9 cellular contexts compared by ENCODE assay signal in the genomic region with DNA sequence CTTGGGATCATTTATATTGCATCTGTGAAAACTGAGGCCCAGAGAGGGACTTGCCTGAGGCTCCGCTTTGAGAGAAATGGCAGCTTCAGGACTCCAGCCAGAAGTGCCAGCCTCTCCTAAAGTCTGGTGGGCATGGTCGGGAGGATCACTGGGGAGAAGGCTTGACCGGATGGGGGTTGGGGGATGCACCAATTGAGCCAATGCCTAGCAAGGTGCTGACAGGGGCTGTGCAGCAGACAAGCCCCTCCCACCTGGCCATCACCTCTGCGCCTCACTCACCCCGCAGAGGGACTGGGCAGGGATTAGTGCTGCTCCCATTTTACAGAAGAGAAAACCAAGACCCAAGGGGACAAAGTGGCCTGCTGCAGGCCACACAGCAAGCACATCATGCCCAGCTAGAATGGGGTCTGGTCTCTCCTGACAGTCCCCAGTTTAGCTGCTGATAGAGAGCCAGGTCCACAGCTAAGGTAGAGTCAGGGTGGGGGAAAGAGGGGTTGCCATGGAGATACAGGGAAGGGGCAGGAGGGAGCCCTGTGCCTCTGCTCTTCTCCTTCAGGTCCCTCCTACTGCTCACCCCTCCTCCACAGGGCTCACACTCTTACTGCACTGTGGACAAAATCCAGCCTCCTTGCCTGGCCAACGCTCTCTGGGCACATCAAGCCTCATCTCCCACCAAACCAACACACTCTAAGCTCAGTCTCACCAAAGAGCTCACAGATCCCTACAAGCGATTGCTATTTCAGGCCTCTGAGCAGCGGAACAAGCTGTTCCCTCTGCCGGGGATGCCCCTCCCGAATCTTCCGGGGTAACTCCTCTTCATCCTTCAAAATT. TPM values are rescaled to one million over a fixed set of nuclear protein-coding genes. Genes with fewer than 3 reads are reported as not detected.
DNase-seq lines count a peak whose midpoint lies in the region; ATAC-seq and TF ChIP-seq lines count a peak whose summit lies in the region.
"Had no signal": no experiment of that assay in that cellular context is flagged by ENCODE, and none has a peak within 500 bp of the region (broad histone marks: within the 10 kb centered on the region; RNA-seq: fewer than 3 reads in every experiment).

No MANE protein-coding gene starts in this region.

- H3K4me3 ChIP-seq in OCI-LY7 (ENCODE audit: low read depth, low read length, poor library complexity, severe bottlenecking) (no peak overlapping the region), esophagus (ENCODE audit: low read depth in 1 of 2, low read length in 2 of 2) (no peak overlapping the region), neutrophil (ENCODE audit: low read depth in 1 of 2, low read length in 1 of 2) (no peak overlapping the region)

- H3K9me3 ChIP-seq in OCI-LY7 (ENCODE audit: low read length) (no peaks in the 10 kb centered on the region), esophagus (ENCODE audit: control insufficient read depth in 2 of 2, insufficient read depth in 1 of 2, low read depth in 1 of 2, low read length in 1 of 2) (no peaks in the 10 kb centered on the region), neutrophil (no peaks in the 10 kb centered on the region)

- peaks cover 18% of the 10 kb centered on the region for H3K79me2 ChIP-seq in OCI-LY7 (ENCODE audit: insufficient read depth, low read depth, low read length)

- DNase-seq in Ammon's horn (ENCODE audit: low spot score) (peak; percentile 75), OCI-LY7 (ENCODE audit: low spot score) (no peak), NCI-H187 (lab: John Stamatoyannopoulos, UW) (no peak), SIG-M5 treated with dmso at 0.1 percent for 504 hours (lab: John Stamatoyannopoulos, UW; ENCODE audit: unreplicated experiment) (no peak), NCI-H2029 treated with DMSO at 0.1 percent for 48 hours (lab: John Stamatoyannopoulos, UW) (no peak)
- DNase-seq: DMS153 had no signal

- no peak for TF ChIP-seq CTCF in OCI-LY7 (conservative IDR thresholded peaks at IDR 0.05; ENCODE audit: low read length)
- TF ChIP-seq CTCF in neutrophil (IDR thresholded peaks at IDR 0.05): no peak

- H3K4me1 ChIP-seq in OCI-LY7 (ENCODE audit: insufficient read depth, low read length, poor library complexity, severe bottlenecking) (peaks cover 38% of the 10 kb centered on the region), esophagus (ENCODE audit: control insufficient read depth in 2 of 2, insufficient read depth in 2 of 2, low read length in 1 of 2) (peaks cover 5 to 20% of the 10 kb centered on the region in 2 donors), neutrophil (ENCODE audit: control insufficient read depth in 1 of 2, insufficient read depth in 1 of 2, low read depth in 1 of 2, low read length in 1 of 2) (peaks cover 26 to 28% of the 10 kb centered on the region in 2 experiments)

- no peak overlapping the region for H2AFZ ChIP-seq in OCI-LY7 (ENCODE audit: low read length)

- no peak for ATAC-seq in GM18498 (IDR thresholded peaks at IDR 0.05; ENCODE audit: unreplicated experiment)

- intact Hi-C loops in OCI-LY7 (cut with micrococcal nuclease; ENCODE audit: unreplicated experiment): no loop called here

- H4K20me1 ChIP-seq in OCI-LY7 (ENCODE audit: insufficient read depth, low read length): no peaks in the 10 kb centered on the region

- H3K9me2 ChIP-seq in OCI-LY7 (ENCODE audit: insufficient read depth, low read length): no peaks in the 10 kb centered on the region

- 0 out of 2 replicates have a peak, but pooled peaks cover 5% of the 10 kb centered on the region for H3K36me3 ChIP-seq in OCI-LY7 (ENCODE audit: insufficient read depth, low read length)
- H3K36me3 ChIP-seq in esophagus (ENCODE audit: control insufficient read depth in 2 of 2, insufficient read depth in 2 of 2, low read length in 1 of 2): no peaks in the 10 kb centered on the region
- no peaks in the 10 kb centered on the region for H3K36me3 ChIP-seq in neutrophil

- BruUV-seq in OCI-LY7 (replicated peaks; lab: Mats Ljungman, UMichigan): no TSS peak

- WGBS in esophagus, 2 donors: 76 to 84% methylated on average over 11 of the region's 11 CpGs

- POLR2A ChIA-PET in OCI-LY7 (lab: Charles Lee): interaction anchor here (1.1 to 1.5 kb wide), 2 partner anchors 37 to 67 kb away, joined by 3 to 4 read pairs; no protein-coding TSS in a partner anchor

- CTCF ChIA-PET in OCI-LY7 (lab: Charles Lee; ENCODE audit: unreplicated experiment): no interaction called here

- H3K27me3 ChIP-seq in esophagus (ENCODE audit: control insufficient read depth in 1 of 2, insufficient read depth in 2 of 2, low read length in 2 of 2) (no peaks in the 10 kb centered on the region), neutrophil (no peaks in the 10 kb centered on the region)

- peak overlapping the region; percentile 99 for H3K4me2 ChIP-seq in OCI-LY7 (ENCODE audit: low read length)

- H3K27ac ChIP-seq in OCI-LY7 (ENCODE audit: low read depth, low read length, poor library complexity, severe bottlenecking) (peak overlapping the region; percentile 85), esophagus (ENCODE audit: low read depth in 2 of 2, low read length in 1 of 2) (peak overlapping the region; percentile 68 to 70), neutrophil (peak overlapping the region; percentile 97)

RNA-seq across cellular contexts. Expression of gene TEF, which starts 29.5 kb away (rescaled TPM):
- total RNA-seq in OCI-LY7 (2014; rRNA removed; shearing (Covaris generic)): 4.3 and 6.8 TPM in 2 replicates
- 6.1 and 7.0 TPM in 2 replicates for total RNA-seq in OCI-LY7 (2022)
- 1 to 10 TPM; 8.5 to 9.5 TPM for polyA plus RNA-seq in esophagus

RNA-seq across cellular contexts. Expression of gene TOB2, which starts 35.4 kb away (rescaled TPM):
- total RNA-seq in OCI-LY7 (2014; rRNA removed; shearing (Covaris generic)): 13.5 and 13.9 TPM in 2 replicates
- 19.9 and 27.0 TPM in 2 replicates for total RNA-seq in OCI-LY7 (2022)
- polyA plus RNA-seq in esophagus: 10 to 100 TPM; 10.7 to 11.1 TPM

RNA-seq across cellular contexts. Expression of gene PHF5A, which starts 57.3 kb away (rescaled TPM):
- 87.9 and 98.8 TPM in 2 replicates for total RNA-seq in OCI-LY7 (2014; rRNA removed; shearing (Covaris generic))
- total RNA-seq in OCI-LY7 (2022): 60.9 and 62.1 TPM in 2 replicates
- 10 to 100 TPM; 41.4 to 61.8 TPM for polyA plus RNA-seq in esophagus

RNA-seq across cellular contexts. Expression of gene ACO2, which starts 57.7 kb away (rescaled TPM):
- total RNA-seq in OCI-LY7 (2014; rRNA removed; shearing (Covaris generic)): 61.5 and 69.0 TPM in 2 replicates
- 102 and 107 TPM in 2 replicates for total RNA-seq in OCI-LY7 (2022)
- 10 to 100 TPM; 22.6 to 59.7 TPM for polyA plus RNA-seq in esophagus
